ENCODE assay signal across 6 cellular contexts in genomic region chr1:983736-984475, GRCh38. TPM values are rescaled to one million over a fixed set of nuclear protein-coding genes. Genes with fewer than 3 reads are reported as not detected.
DNase-seq lines count a peak whose midpoint lies in the region; ATAC-seq, FAIRE-seq and TF ChIP-seq lines count a peak whose summit lies in the region.

No MANE protein-coding gene starts in this region.

- H3K9me3 ChIP-seq in colonic mucosa (no peaks in the 10 kb centered on the region), sigmoid colon (no peaks in the 10 kb centered on the region)

- peak; percentile 70 for DNase-seq in D721Med (ENCODE audit: insufficient read length, low spot score)
- peak; percentile 52 for DNase-seq in colonic mucosa
- DNase-seq in sigmoid colon = peak; percentile 71
- no peak for DNase-seq in SKM-1 treated with dmso at 0.1 percent for 144 hours (lab: John Stamatoyannopoulos, UW; ENCODE audit: unreplicated experiment)

- H3K27ac ChIP-seq in colonic mucosa = no peak overlapping the region
- no peak overlapping the region for H3K27ac ChIP-seq in sigmoid colon

- ATAC-seq in SK-N-SH treated with all-trans-retinoic acid at 6 μM for 48 hours (peak; percentile 74), HG03025 (IDR thresholded peaks at IDR 0.05; ENCODE audit: low FRiP score, unreplicated experiment) (no peak)

- no peak overlapping the region for H3K9ac ChIP-seq in colonic mucosa (ENCODE audit: low read depth in 2 of 2, low read length in 2 of 2)

- no peak for FAIRE-seq in D721Med (lab: Jason Lieb, UNC)

- TF ChIP-seq CTCF in D721Med (IDR thresholded peaks at IDR 0.05; ENCODE audit: insufficient read depth, missing control alignments) (peak; percentile 52), colonic mucosa (IDR thresholded peaks at IDR 0.05) (peak; percentile 91), sigmoid colon (IDR thresholded peaks at IDR 0.05) (peak; percentile 48 to 98 (median 58))

- TF ChIP-seq EP300 in sigmoid colon (IDR thresholded peaks at IDR 0.05) = no peak

- intact Hi-C loops in colonic mucosa (cut with DNase I) (loop anchor here (5.0 to 10.0 kb wide), 2 partner anchors 78 to 311 kb away; no protein-coding TSS in a partner anchor), sigmoid colon (cut with DNase I) (loop anchor here (2.0 kb wide), 1 partner anchor 79 kb away; no protein-coding TSS in a partner anchor)

- WGBS in sigmoid colon, 2 donors = 20 to 26% methylated on average over 32 of the region's 32 CpGs

- H3K36me3 ChIP-seq in colonic mucosa = no peaks in the 10 kb centered on the region
- no peaks in the 10 kb centered on the region for H3K36me3 ChIP-seq in sigmoid colon

- TF ChIP-seq POLR2A in sigmoid colon (IDR thresholded peaks at IDR 0.05) = no peak

- H3K27me3 ChIP-seq in colonic mucosa (peaks cover 7% of the 10 kb centered on the region), sigmoid colon (peaks cover 0 to 32% (median 13%) of the 10 kb centered on the region in 3 donors)

- H3K4me3 ChIP-seq in colonic mucosa = no peak overlapping the region
- H3K4me3 ChIP-seq in sigmoid colon = no peak overlapping the region

- H3K4me1 ChIP-seq in colonic mucosa (no peaks in the 10 kb centered on the region), sigmoid colon (peaks cover 0 to 6% (median 3%) of the 10 kb centered on the region in 4 donors)

TF ChIP-seq in SK-N-SH treated with all-trans-retinoic acid at 6 μM for 48 hours, 23 proteins besides CTCF, POLR2A, EP300 and RAD21:
- no peak for TF ChIP-seq CSRNP3 (CRISPR knock-in tag; IDR thresholded peaks at IDR 0.05)
- TF ChIP-seq ZFP30 (CRISPR knock-in tag; IDR thresholded peaks at IDR 0.05) = no peak
- no peak for TF ChIP-seq ARNTL (CRISPR knock-in tag; IDR thresholded peaks at IDR 0.05; ENCODE audit: borderline replicate concordance, low read depth)
- no peak for TF ChIP-seq ESRRG (CRISPR knock-in tag; IDR thresholded peaks at IDR 0.05)
- no peak for TF ChIP-seq CREB5 (CRISPR knock-in tag; IDR thresholded peaks at IDR 0.05; ENCODE audit: low read depth)
- no peak for TF ChIP-seq RARB (CRISPR knock-in tag; IDR thresholded peaks at IDR 0.05)
- TF ChIP-seq ZNF565 (CRISPR knock-in tag; conservative IDR thresholded peaks at IDR 0.05; ENCODE audit: low read depth) = no peak
- TF ChIP-seq TSHZ2 (CRISPR knock-in tag; IDR thresholded peaks at IDR 0.05) = no peak
- TF ChIP-seq ZFP3 (CRISPR knock-in tag; IDR thresholded peaks at IDR 0.05) = no peak
- TF ChIP-seq ISL1 (CRISPR knock-in tag; IDR thresholded peaks at IDR 0.05) = no peak
- no peak for TF ChIP-seq ZNF70 (CRISPR knock-in tag; IDR thresholded peaks at IDR 0.05)
- TF ChIP-seq OSR1 (CRISPR knock-in tag; IDR thresholded peaks at IDR 0.05) = no peak
- TF ChIP-seq POU6F1 (CRISPR knock-in tag; IDR thresholded peaks at IDR 0.05; ENCODE audit: borderline replicate concordance, low read depth) = no peak
- no peak for TF ChIP-seq SNAI2 (CRISPR knock-in tag; IDR thresholded peaks at IDR 0.05)
- TF ChIP-seq PATZ1 (CRISPR knock-in tag; IDR thresholded peaks at IDR 0.05; ENCODE audit: borderline replicate concordance) = no peak
- no peak for TF ChIP-seq GLIS3 (CRISPR knock-in tag; IDR thresholded peaks at IDR 0.05)

RNA-seq across cellular contexts. Expression of gene PERM1, which starts 2.0 kb away (rescaled TPM):
- total RNA-seq in colonic mucosa = not detected
- under 1 TPM in 1 of 4 donors, not detected in 3; under 0.01 TPM for total RNA-seq in sigmoid colon
- polyA plus RNA-seq in sigmoid colon = under 1 TPM in 2 of 3 donors, not detected in 1; 0.16 to 0.69 TPM

RNA-seq across cellular contexts. Expression of gene HES4, which starts 16.0 kb away (rescaled TPM):
- total RNA-seq in colonic mucosa (10 to 100 TPM; 30.5 to 47.3 TPM), sigmoid colon (10 to 100 TPM; 25.0 to 65.1 (median 27.9) TPM)
- 10 to 100 TPM in 1 of 3 donors, 1 to 10 TPM in 2; 1.2 to 15.7 (median 4.6) TPM for polyA plus RNA-seq in sigmoid colon

RNA-seq across cellular contexts. Expression of gene PLEKHN1, which starts 17.6 kb away (rescaled TPM):
- total RNA-seq in colonic mucosa = under 1 TPM; 0.61 to 0.64 TPM
- not detected for total RNA-seq in sigmoid colon
- polyA plus RNA-seq in sigmoid colon = 1 to 10 TPM in 1 of 3 donors, under 1 TPM in 1, not detected in 1; 0.46 to 1.5 TPM

RNA-seq across cellular contexts. Expression of gene KLHL17, which starts 23.5 kb away (rescaled TPM):
- total RNA-seq in colonic mucosa (10 to 100 TPM in 1 of 2 donors, 1 to 10 TPM in 1; 9.9 to 16.7 TPM), sigmoid colon (10 to 100 TPM in 1 of 4 donors, 1 to 10 TPM in 3; 4.5 to 10.5 (median 5.1) TPM)
- polyA plus RNA-seq in sigmoid colon = 10 to 100 TPM in 1 of 3 donors, 1 to 10 TPM in 1, under 1 TPM in 1; 0.69 to 10.8 (median 1.2) TPM

RNA-seq across cellular contexts. Expression of gene NOC2L, which starts 24.9 kb away (rescaled TPM):
- 100 to 1,000 TPM in 1 of 2 donors, 10 to 100 TPM in 1; 46.9 to 127 TPM for total RNA-seq in colonic mucosa
- total RNA-seq in sigmoid colon = 10 to 100 TPM; 26.0 to 32.6 (median 27.8) TPM
- polyA plus RNA-seq in sigmoid colon = 10 to 100 TPM; 25.4 to 81.6 (median 25.8) TPM
